Comparison of ENCODE assay signal across 31 cellular contexts in the genomic region with DNA sequence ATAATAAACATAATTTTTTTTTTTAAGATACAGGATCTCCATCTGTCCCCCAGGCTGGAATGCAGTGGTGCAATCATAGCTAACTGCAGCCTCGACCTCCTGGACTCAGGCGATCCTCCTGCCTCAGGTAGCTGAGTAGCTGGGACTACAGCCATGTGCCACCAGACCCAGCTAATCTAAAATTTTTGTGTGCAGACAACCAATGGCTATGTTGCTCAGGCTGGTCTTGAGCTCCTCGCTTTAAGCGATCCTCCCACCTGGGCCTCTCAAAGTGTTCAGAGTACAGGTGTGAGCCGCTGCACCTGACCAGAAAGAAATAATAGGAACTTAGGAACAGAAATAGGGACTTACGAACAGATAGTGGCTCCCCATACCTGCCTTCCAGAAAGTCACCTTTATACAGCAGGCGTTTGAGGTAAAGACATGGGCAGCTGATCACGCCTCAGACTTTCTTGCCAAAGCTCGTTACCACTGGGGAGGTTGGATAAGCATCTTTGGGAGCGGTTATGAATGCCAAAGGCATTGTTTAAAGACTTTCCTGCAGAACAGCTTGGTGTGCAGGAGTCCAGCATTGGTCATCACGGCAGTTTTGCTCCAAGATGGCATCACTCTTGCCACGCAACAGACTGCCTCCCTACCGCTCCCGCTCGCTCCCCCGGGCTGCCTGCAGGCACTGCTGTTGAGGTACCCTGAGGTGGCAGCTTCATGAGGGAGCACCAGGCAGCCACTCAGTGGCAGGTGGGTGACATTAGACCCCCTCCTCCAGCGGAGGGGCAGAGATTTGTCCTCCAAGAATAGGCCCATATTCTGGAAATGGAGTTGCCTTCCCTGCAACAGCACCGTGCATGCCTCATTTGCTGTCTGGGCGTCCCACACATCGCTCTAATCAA.
"Had no signal": no experiment of that assay in that cellular context is flagged by ENCODE, and none has a peak within 500 bp of the region (broad histone marks: within the 10 kb centered on the region; RNA-seq: fewer than 3 reads in every experiment).

No MANE protein-coding gene starts in this region.

- H3K4me3 ChIP-seq: cardiac muscle cell, MG63, SJSA1 had no signal

- DNase-seq: activated CD4-positive, alpha-beta T cell treated with anti-CD3 and anti-CD28 coated beads, Interleukin-2, amount 10 ng/mL, durations not matched to agents 24 days and 14 days; activated CD4-positive, alpha-beta T cell treated with anti-CD3 and anti-CD28 coated beads, Interleukin-2, amount 50 U/mL, for 4 hours; activated CD8-positive, alpha-beta T cell treated with anti-CD3 and anti-CD28 coated beads for 36 hours; activated effector memory CD4-positive, alpha-beta T cell treated with anti-CD3 and anti-CD28 coated beads, Interleukin-2, amount 50 U/mL, for 16 hours; activated naive CD4-positive, alpha-beta T cell; activated naive CD4-positive, alpha-beta T cell treated with anti-CD3 and anti-CD28 coated beads, Interleukin-2, amount 50 U/mL, for 16 hours; activated naive CD8-positive, alpha-beta T cell treated with anti-CD3 and anti-CD28 coated beads for 36 hours; activated T-cell treated with anti-CD3 and anti-CD28 coated beads, Interleukin-2, amount 50 U/mL, for 1 hour; activated T-cell treated with anti-CD3 and anti-CD28 coated beads, Interleukin-2, amount 50 U/mL, for 72 hours; amniotic stem cell; aorta; Kasumi-1; KG1; MG63; NCI-H1048; NCI-H1105 treated with DMSO at 0.1 percent for 48 hours; NCI-H1436 treated with DMSO at 0.1 percent for 48 hours; NCI-H1694 treated with DMSO at 0.1 percent for 48 hours; NCI-H2029; NCI-H345; NCI-H524 treated with DMSO at 0.1 percent for 48 hours; RPMI8226; SHP77 treated with DMSO at 0.1 percent for 48 hours; SW 1271; T-helper 1 cell; T-helper 2 cell; T-helper 9 cell had no signal

- H3K27me3 ChIP-seq: MG63, SJSA1 had no signal

- H3K9me3 ChIP-seq: MG63, SJSA1 had no signal

- H3K4me1 ChIP-seq: SJSA1 had no signal

- H3K27ac ChIP-seq: cardiac muscle cell, SJSA1 had no signal

- ATAC-seq: activated CD8-positive, alpha-beta T cell treated with anti-CD3 and anti-CD28 coated beads for 36 hours; activated T-helper 17 cell treated with anti-CD3 and anti-CD28 coated beads, Interleukin-2, amount 50 U/mL, for 72 hours; Panc1 had no signal

- H3K36me3 ChIP-seq: cardiac muscle cell, MG63, SJSA1 had no signal
